9 cellular contexts compared by ENCODE assay signal in the genomic region with DNA sequence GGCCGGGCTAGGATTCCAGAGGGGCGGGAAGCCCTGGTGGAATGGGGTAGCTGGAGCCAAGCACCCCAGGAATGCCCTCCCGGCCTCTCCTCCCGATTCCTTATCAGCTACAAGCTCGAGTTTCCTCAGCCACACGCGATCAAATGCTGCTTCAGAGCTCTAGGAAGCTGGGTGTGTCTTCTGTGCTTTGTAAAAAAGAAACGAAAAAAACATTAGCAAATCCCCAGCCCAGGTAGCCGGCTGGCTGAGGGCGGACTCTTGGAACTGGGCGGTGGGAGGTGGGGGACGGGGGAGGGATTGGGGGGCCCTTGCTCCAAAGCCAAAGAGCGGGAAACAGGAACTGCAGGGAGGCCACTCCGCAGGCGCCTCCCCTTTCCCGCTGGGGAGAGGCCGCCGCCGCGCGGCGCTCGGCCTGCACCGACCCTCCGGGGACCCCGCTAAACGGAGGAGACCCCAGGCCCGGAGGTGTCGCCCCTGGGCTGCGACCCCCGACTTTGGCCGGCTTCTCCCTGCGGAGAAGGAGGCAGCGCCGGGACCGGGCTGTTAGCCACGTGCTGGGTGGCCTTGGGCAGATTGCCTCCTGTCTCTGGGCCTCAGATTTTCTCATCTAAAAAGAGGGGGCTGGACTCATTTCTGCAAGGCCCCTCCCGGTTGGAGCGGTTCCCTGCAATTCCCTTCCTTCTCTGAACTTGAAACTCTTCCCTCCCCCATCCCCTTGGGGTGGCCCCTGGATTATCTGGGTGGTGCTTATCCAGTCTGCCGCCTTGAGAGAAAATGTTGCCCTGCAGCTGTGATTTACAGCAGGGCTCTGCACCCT. TPM values are rescaled to one million over a fixed set of nuclear protein-coding genes. Genes with fewer than 3 reads are reported as not detected.
DNase-seq lines count a peak whose midpoint lies in the region; ATAC-seq and TF ChIP-seq lines count a peak whose summit lies in the region.
"Had no signal": no experiment of that assay in that cellular context is flagged by ENCODE, and none has a peak within 500 bp of the region (broad histone marks: within the 10 kb centered on the region; RNA-seq: fewer than 3 reads in every experiment).

No MANE protein-coding gene starts in this region.

- peak overlapping the region; percentile 67 for H3K9ac ChIP-seq in fibroblast of lung (ENCODE audit: insufficient read depth, low read length)

- H2AFZ ChIP-seq in fibroblast of lung (ENCODE audit: low read length), result peak overlapping the region; percentile 67

- H3K36me3 ChIP-seq in RWPE2 (ENCODE audit: low read depth) (no peaks in the 10 kb centered on the region), fibroblast of lung (ENCODE audit: control insufficient read depth, insufficient read depth, low read length) (no peaks in the 10 kb centered on the region)

- no peaks in the 10 kb centered on the region for H4K20me1 ChIP-seq in fibroblast of lung (ENCODE audit: control insufficient read depth, extremely low read depth, insufficient read depth, low read length)

- peaks cover 4% of the 10 kb centered on the region for H3K4me1 ChIP-seq in RWPE2 (ENCODE audit: insufficient read depth, poor library complexity, severe bottlenecking)
- peaks cover 7% of the 10 kb centered on the region for H3K4me1 ChIP-seq in fibroblast of lung (ENCODE audit: control insufficient read depth, extremely low read depth, insufficient read depth, low read length)

- H3K27ac Mint-ChIP-seq in activated CD4-positive, alpha-beta T cell treated with anti-CD3 and anti-CD28 coated beads, Interleukin-2, amount 10 ng/mL, durations not matched to agents 7 days and 5 days, result no peak overlapping the region
- H3K27ac Mint-ChIP-seq in natural killer cell, result no peak overlapping the region
- H3K27ac Mint-ChIP-seq: stimulated activated naive CD8-positive, alpha-beta T cell treated with anti-CD3 and anti-CD28 coated beads, Interleukin-15, Interleukin-2, amounts not matched to agents 100 ng/mL and 50 ng/mL, for 24 hours had no signal

- POLR2A ChIA-PET in activated CD4-positive, alpha-beta T cell treated with anti-CD3 and anti-CD28 coated beads, Interleukin-2, amount 10 ng/mL, durations not matched to agents 7 days and 5 days (lab: Charles Lee), result no interaction called here

- H3K9me3 Mint-ChIP-seq in activated CD4-positive, alpha-beta T cell treated with anti-CD3 and anti-CD28 coated beads, Interleukin-2, amount 10 ng/mL, durations not matched to agents 7 days and 5 days, result peaks cover 5% of the 10 kb centered on the region
- H3K9me3 Mint-ChIP-seq in natural killer cell, result no peaks in the 10 kb centered on the region

- H3K27ac ChIP-seq in RWPE2 (ENCODE audit: poor library complexity, severe bottlenecking) (peak overlapping the region; percentile 30), fibroblast of lung (ENCODE audit: insufficient read depth, low read length) (peak overlapping the region; percentile 53)

- DNase-seq in activated CD4-positive, alpha-beta T cell treated with anti-CD3 and anti-CD28 coated beads, Interleukin-2, amount 10 ng/mL, durations not matched to agents 7 days and 5 days, result no peak
- no peak for DNase-seq in activated CD4-positive, alpha-beta T cell treated with anti-CD3 and anti-CD28 coated beads for 48 hours
- DNase-seq in RWPE2 (ENCODE audit: low spot score), result no peak
- DNase-seq in fibroblast of lung (ENCODE audit: low read depth in 2 of 2), result peak; percentile 88
- no peak for DNase-seq in natural killer cell
- DNase-seq in hippocampal formation (lab: John Stamatoyannopoulos, UW), result no peak
- no peak for DNase-seq in GOT3 (lab: John Stamatoyannopoulos, UW)
- no peak for DNase-seq in NCI-H446 treated with DMSO at 0.1 percent for 48 hours (lab: John Stamatoyannopoulos, UW)

- TF ChIP-seq CTCF in RWPE2 (IDR thresholded peaks at IDR 0.05; ENCODE audit: poor library complexity, severe bottlenecking), result peak; percentile 29
- TF ChIP-seq CTCF in fibroblast of lung (conservative IDR thresholded peaks at IDR 0.05 in 1 of 2, IDR thresholded peaks at IDR 0.05 in 1 of 2; ENCODE audit: low read depth in 1 of 2, low read length in 2 of 2), result peak; percentile 22
- TF ChIP-seq CTCF in natural killer cell (IDR thresholded peaks at IDR 0.05), result no peak

- ATAC-seq in RWPE2 (ENCODE audit: low read depth) (peak; percentile 69), natural killer cell (no peak)

- H3K4me2 ChIP-seq in fibroblast of lung (ENCODE audit: extremely low read depth, insufficient read depth, low read length), result peak overlapping the region; percentile 71

- H3K27me3 ChIP-seq in RWPE2 (ENCODE audit: insufficient read depth, poor library complexity, severe bottlenecking), result no peaks in the 10 kb centered on the region
- no peaks in the 10 kb centered on the region for H3K27me3 ChIP-seq in fibroblast of lung (ENCODE audit: control insufficient read depth, insufficient read depth, low read length)

- peak overlapping the region; percentile 50 for H3K4me3 Mint-ChIP-seq in activated CD4-positive, alpha-beta T cell treated with anti-CD3 and anti-CD28 coated beads, Interleukin-2, amount 10 ng/mL, durations not matched to agents 7 days and 5 days
- peak overlapping the region; percentile 78 for H3K4me3 Mint-ChIP-seq in natural killer cell
- H3K4me3 Mint-ChIP-seq: stimulated activated naive CD8-positive, alpha-beta T cell treated with anti-CD3 and anti-CD28 coated beads, Interleukin-15, Interleukin-2, amounts not matched to agents 100 ng/mL and 50 ng/mL, for 24 hours had no signal

- H3K4me3 ChIP-seq in RWPE2 (ENCODE audit: severe bottlenecking) (peak overlapping the region; percentile 20), fibroblast of lung (replicated peaks in 1 of 4; ENCODE audit: control extremely low read depth in 1 of 4, insufficient read depth in 1 of 4, low read depth in 3 of 4, low read length in 4 of 4) (peak overlapping the region in 3 of 4 experiments; percentile 14 to 57 (median 34))

- no peaks in the 10 kb centered on the region for H3K79me2 ChIP-seq in fibroblast of lung (ENCODE audit: control insufficient read depth, insufficient read depth, low read length)

- H3K9me3 ChIP-seq in RWPE2 (ENCODE audit: severe bottlenecking) (peaks cover 7% of the 10 kb centered on the region), fibroblast of lung (ENCODE audit: control insufficient read depth, insufficient read depth, low read depth, low read length) (no peaks in the 10 kb centered on the region)

- CTCF ChIA-PET in activated CD4-positive, alpha-beta T cell treated with anti-CD3 and anti-CD28 coated beads, Interleukin-2, amount 10 ng/mL, durations not matched to agents 7 days and 5 days (lab: Charles Lee), result no interaction called here

- peaks cover 22% of the 10 kb centered on the region for H3K27me3 Mint-ChIP-seq in activated CD4-positive, alpha-beta T cell treated with anti-CD3 and anti-CD28 coated beads, Interleukin-2, amount 10 ng/mL, durations not matched to agents 7 days and 5 days
- peaks cover 19 to 25% of the 10 kb centered on the region in 2 donors for H3K27me3 Mint-ChIP-seq in natural killer cell (ENCODE audit: low read depth in 2 of 2)

- peaks cover 6% of the 10 kb centered on the region for H3K36me3 Mint-ChIP-seq in activated CD4-positive, alpha-beta T cell treated with anti-CD3 and anti-CD28 coated beads, Interleukin-2, amount 10 ng/mL, durations not matched to agents 7 days and 5 days (ENCODE audit: low read depth)
- no peaks in the 10 kb centered on the region for H3K36me3 Mint-ChIP-seq in natural killer cell

- H3K4me1 Mint-ChIP-seq in activated CD4-positive, alpha-beta T cell treated with anti-CD3 and anti-CD28 coated beads, Interleukin-2, amount 10 ng/mL, durations not matched to agents 7 days and 5 days, result peaks cover 5% of the 10 kb centered on the region
- peaks cover 6 to 13% of the 10 kb centered on the region in 2 donors for H3K4me1 Mint-ChIP-seq in natural killer cell

- intact Hi-C loops in natural killer cell (cut with micrococcal nuclease), result no loop called here

RNA-seq across cellular contexts. Expression of gene FABP6, which starts 40.9 kb away (rescaled TPM):
- not detected for total RNA-seq in activated CD4-positive, alpha-beta T cell treated with anti-CD3 and anti-CD28 coated beads, Interleukin-2, amount 10 ng/mL, durations not matched to agents 7 days and 5 days
- total RNA-seq in fibroblast of lung (not detected in 2 replicates), natural killer cell (not detected)
- polyA plus RNA-seq in fibroblast of lung, result not detected in 2 replicates
- not detected in 2 replicates for polyA plus RNA-seq in fibroblast of lung (2012)
- not detected in 2 replicates for polyA minus RNA-seq in fibroblast of lung (ENCODE audit: low replicate concordance)

Comparison
In these comparisons a context has a peak if more than half of its experiments do, and no peak if none do; other contexts are left out.
1. DNase-seq: peak in fibroblast of lung (2 of 2); none in activated CD4-positive, alpha-beta T cell treated with anti-CD3 and anti-CD28 coated beads, Interleukin-2, amount 10 ng/mL, durations not matched to agents 7 days and 5 days (single experiment), activated CD4-positive, alpha-beta T cell treated with anti-CD3 and anti-CD28 coated beads for 48 hours (single experiment), RWPE2 (single experiment), natural killer cell (single experiment), hippocampal formation (0 of 2), GOT3 (single experiment) and NCI-H446 treated with DMSO at 0.1 percent for 48 hours (single experiment).